In the genomic region with DNA sequence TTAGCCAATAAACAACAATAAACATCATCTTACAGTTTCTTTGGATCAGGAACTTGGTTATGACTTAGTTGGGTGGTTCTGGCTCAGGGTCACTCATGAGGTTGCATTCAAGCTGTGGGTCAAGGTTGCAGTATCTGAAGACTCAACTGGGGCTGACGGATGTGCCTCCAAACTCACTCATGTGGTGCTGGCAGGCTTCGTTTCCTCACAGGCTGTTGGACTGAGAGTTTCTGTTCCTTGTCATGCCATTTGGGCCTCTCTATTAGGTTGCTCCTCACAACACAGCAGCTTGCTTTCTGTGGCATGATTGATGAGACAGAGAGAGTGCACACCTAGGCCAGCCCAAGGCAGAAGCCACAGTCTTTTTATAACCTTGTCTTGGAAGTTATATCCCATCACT, we compare ENCODE assay signal across 25 cellular contexts. TPM values are rescaled to one million over a fixed set of nuclear protein-coding genes. Genes with fewer than 3 reads are reported as not detected.
"Had no signal": no experiment of that assay in that cellular context is flagged by ENCODE, and none has a peak within 500 bp of the region (broad histone marks: within the 10 kb centered on the region; RNA-seq: fewer than 3 reads in every experiment).

No MANE protein-coding gene starts in this region.

- H3K9me3 Mint-ChIP-seq: activated naive CD4-positive, alpha-beta T cell treated with anti-CD3 and anti-CD28 coated beads, Interleukin-2, amount 50 U/mL, for 24 hours; activated naive CD8-positive, alpha-beta T cell treated with anti-CD3 and anti-CD28 coated beads, Interleukin-2, amount 50 U/mL, for 24 hours; T-helper 1 cell treated with Interleukin-12 subunit alpha and Interleukin-12 subunit beta and Interleukin-4 antibody, amounts not matched to agents 30 μg/mL and 1 μg/mL, for 36 hours had no signal

- H3K27ac ChIP-seq: colonic mucosa had no signal

- H3K4me1 Mint-ChIP-seq: activated naive CD4-positive, alpha-beta T cell treated with anti-CD3 and anti-CD28 coated beads, Interleukin-2, amount 50 U/mL, for 24 hours had no signal

- H3K27me3 Mint-ChIP-seq: activated naive CD8-positive, alpha-beta T cell treated with anti-CD3 and anti-CD28 coated beads, Interleukin-2, amount 50 U/mL, for 24 hours had no signal

- H3K4me3 ChIP-seq: colonic mucosa had no signal

- H3K36me3 Mint-ChIP-seq: activated naive CD4-positive, alpha-beta T cell treated with anti-CD3 and anti-CD28 coated beads, Interleukin-2, amount 50 U/mL, for 24 hours had no signal

- H3K36me3 ChIP-seq: colonic mucosa had no signal

- H3K27me3 ChIP-seq: colonic mucosa had no signal

- H3K4me3 Mint-ChIP-seq: activated CD8-positive, alpha-beta T cell treated with anti-CD3 and anti-CD28 coated beads, Interleukin-2, amount 10 ng/mL, durations not matched to agents 7 days and 5 days; activated naive CD4-positive, alpha-beta T cell treated with anti-CD3 and anti-CD28 coated beads, Interleukin-2, amount 50 U/mL, for 24 hours; activated naive CD8-positive, alpha-beta T cell treated with anti-CD3 and anti-CD28 coated beads, Interleukin-2, amount 50 U/mL, for 24 hours; T-helper 1 cell treated with Interleukin-12 subunit alpha and Interleukin-12 subunit beta and Interleukin-4 antibody, amounts not matched to agents 30 μg/mL and 1 μg/mL, for 36 hours had no signal

- H3K4me1 ChIP-seq: colonic mucosa had no signal

- DNase-seq: activated CD4-positive, alpha-beta T cell treated with anti-CD3 and anti-CD28 coated beads for 4 hours; activated CD4-positive, alpha-beta T cell treated with anti-CD3 and anti-CD28 coated beads, Interleukin-2, amount 50 U/mL, for 4 hours; activated CD8-positive, alpha-beta memory T cell treated with anti-CD3 and anti-CD28 coated beads, Interleukin-2, amount 50 U/mL, for 48 hours; activated CD8-positive, alpha-beta T cell treated with anti-CD3 and anti-CD28 coated beads, Interleukin-2, amount 10 ng/mL, durations not matched to agents 7 days and 5 days; activated effector memory CD4-positive, alpha-beta T cell treated with Interleukin-2 at 50 U/mL for 16 hours; activated naive CD4-positive, alpha-beta T cell; activated naive CD8-positive, alpha-beta T cell treated with anti-CD3 and anti-CD28 coated beads, Interleukin-2, amount 50 U/mL, for 24 hours; activated T-cell treated with anti-CD3 and anti-CD28 coated beads, Interleukin-2, amount 50 U/mL, for 1 hour; amniotic stem cell; cerebellar nuclear complex; colonic mucosa; dermis blood vessel endothelial cell; NCI-H1048; NCI-H1417; NCI-H1930; NCI-H2107; NCI-H345; NCI-H510A; NCI-H526 treated with DMSO at 0.1 percent for 48 hours; NCI-H82; SHP77 had no signal

- ATAC-seq: activated CD4-positive, CD25-positive, alpha-beta regulatory T cell treated with anti-CD3 and anti-CD28 coated beads, Interleukin-2, amount 50 U/mL, for 24 hours; activated CD8-positive, alpha-beta T cell treated with anti-CD3 and anti-CD28 coated beads, Interleukin-2, amount 10 ng/mL, durations not matched to agents 7 days and 5 days; activated naive CD8-positive, alpha-beta T cell treated with anti-CD3 and anti-CD28 coated beads, Interleukin-2, amount 50 U/mL, for 24 hours had no signal

- H3K9me3 ChIP-seq: colonic mucosa had no signal

- FAIRE-seq: RCC 7860 had no signal

- H3K27ac Mint-ChIP-seq: activated CD8-positive, alpha-beta T cell treated with anti-CD3 and anti-CD28 coated beads, Interleukin-2, amount 10 ng/mL, durations not matched to agents 7 days and 5 days; activated naive CD4-positive, alpha-beta T cell treated with anti-CD3 and anti-CD28 coated beads, Interleukin-2, amount 50 U/mL, for 24 hours; activated naive CD8-positive, alpha-beta T cell treated with anti-CD3 and anti-CD28 coated beads, Interleukin-2, amount 50 U/mL, for 24 hours; T-helper 1 cell treated with Interleukin-12 subunit alpha and Interleukin-12 subunit beta and Interleukin-4 antibody, amounts not matched to agents 30 μg/mL and 1 μg/mL, for 36 hours had no signal

RNA-seq across cellular contexts. Expression of gene FRMPD3, which starts 20.7 kb away (rescaled TPM):
- total RNA-seq: dermis blood vessel endothelial cell had no signal
